10 cellular contexts compared by ENCODE assay signal in genomic region chr5:124677376-124677998, GRCh38.
DNase-seq lines count a peak whose midpoint lies in the region; ATAC-seq, FAIRE-seq and TF ChIP-seq lines count a peak whose summit lies in the region.
"Had no signal": no experiment of that assay in that cellular context is flagged by ENCODE, and none has a peak within 500 bp of the region (broad histone marks: within the 10 kb centered on the region; RNA-seq: fewer than 3 reads in every experiment).

No MANE protein-coding gene starts in this region.

- DNase-seq in Ammon's horn (ENCODE audit: low spot score) (peak; percentile 78), Peyer's patch (no peak), omental fat pad (ENCODE audit: low spot score) (no peak), cortex of kidney (lab: John Stamatoyannopoulos, UW) (no peak), H54 (ENCODE audit: insufficient read length, low spot score) (no peak)
- DNase-seq: PC-9 had no signal

- FAIRE-seq in H54 (lab: Jason Lieb, UNC) = no peak
- FAIRE-seq: H1 had no signal

- H3K36me3 ChIP-seq in Peyer's patch = no peaks in the 10 kb centered on the region
- H3K36me3 ChIP-seq in gastroesophageal sphincter = no peaks in the 10 kb centered on the region

- 11 to 14% methylated on average over 6 to 8 of the region's 8 CpGs for WGBS in gastroesophageal sphincter (ENCODE audit: low coverage in 1 of 2), 2 donors

- no peaks in the 10 kb centered on the region for H3K27me3 ChIP-seq in Peyer's patch
- H3K27me3 ChIP-seq in gastroesophageal sphincter = no peaks in the 10 kb centered on the region

- peak; percentile 29 for ATAC-seq in gastroesophageal sphincter
- peak; percentile 46 for ATAC-seq in omental fat pad (ENCODE audit: low FRiP score)
- no peak for ATAC-seq in HG03139 (IDR thresholded peaks at IDR 0.05; ENCODE audit: unreplicated experiment)
- no peak for ATAC-seq in HG03175 (IDR thresholded peaks at IDR 0.05; ENCODE audit: unreplicated experiment)

- H3K4me3 ChIP-seq in Peyer's patch (no peak overlapping the region), gastroesophageal sphincter (no peak overlapping the region)
- H3K4me3 ChIP-seq: PC-9 had no signal

- TF ChIP-seq POLR2A in Peyer's patch (IDR thresholded peaks at IDR 0.05) (no peak), gastroesophageal sphincter (IDR thresholded peaks at IDR 0.05) (no peak), H54 (IDR thresholded peaks at IDR 0.05; ENCODE audit: low read depth, low read length) (no peak)

- no peak for TF ChIP-seq EP300 in gastroesophageal sphincter (IDR thresholded peaks at IDR 0.05)

- no peaks in the 10 kb centered on the region for H3K9me3 ChIP-seq in Peyer's patch
- H3K9me3 ChIP-seq in gastroesophageal sphincter = no peaks in the 10 kb centered on the region

- H3K27ac ChIP-seq in Peyer's patch = peak overlapping the region in 3 of 4 donors; percentile 16 to 38 (median 37)
- peak overlapping the region; percentile 55 to 76 (median 70) for H3K27ac ChIP-seq in gastroesophageal sphincter
- H3K27ac ChIP-seq: PC-9 had no signal

- H3K4me1 ChIP-seq in Peyer's patch (peaks cover 0 to 35% (median 0%) of the 10 kb centered on the region in 4 donors), gastroesophageal sphincter (peaks cover 21 to 71% (median 26%) of the 10 kb centered on the region in 3 donors)

- TF ChIP-seq CTCF in Peyer's patch (IDR thresholded peaks at IDR 0.05) (no peak), gastroesophageal sphincter (IDR thresholded peaks at IDR 0.05) (no peak), omental fat pad (IDR thresholded peaks at IDR 0.05) (no peak)

Comparison
In these comparisons a context has a peak if more than half of its experiments do, and no peak if none do; other contexts are left out.
1. ATAC-seq: peak in gastroesophageal sphincter (single experiment) and omental fat pad (single experiment); none in HG03139 (single experiment) and HG03175 (single experiment).